Comparison of ENCODE assay signal across 2 cellular contexts in genomic region chr9:105251733-105252404, GRCh38.
TF ChIP-seq lines count a peak whose summit lies in the region.

No MANE protein-coding gene starts in this region.

TF ChIP-seq in H1, 55 proteins besides CTCF, POLR2A, EP300 and RAD21 (continued from another document):
- TF ChIP-seq BRCA1 (IDR thresholded peaks at IDR 0.05; ENCODE audit: low read depth, low read length), result no peak

TF ChIP-seq in SK-N-SH treated with all-trans-retinoic acid at 6 μM for 48 hours, 23 proteins besides CTCF, POLR2A, EP300 and RAD21 (continued from another document):
- no peak for TF ChIP-seq PATZ1 (CRISPR knock-in tag; IDR thresholded peaks at IDR 0.05; ENCODE audit: borderline replicate concordance)
- TF ChIP-seq RARB (CRISPR knock-in tag; IDR thresholded peaks at IDR 0.05), result no peak
- no peak for TF ChIP-seq PPARA (CRISPR knock-in tag; IDR thresholded peaks at IDR 0.05; ENCODE audit: borderline replicate concordance)
- TF ChIP-seq CSDC2 (CRISPR knock-in tag; IDR thresholded peaks at IDR 0.05), result no peak
- no peak for TF ChIP-seq OSR1 (CRISPR knock-in tag; IDR thresholded peaks at IDR 0.05)
